ENCODE assay signal across 9 cellular contexts in genomic region chr21:37225440-37225839, GRCh38. TPM values are rescaled to one million over a fixed set of nuclear protein-coding genes. Genes with fewer than 3 reads are reported as not detected.
DNase-seq lines count a peak whose midpoint lies in the region; ATAC-seq, FAIRE-seq and TF ChIP-seq lines count a peak whose summit lies in the region.
"Had no signal": no experiment of that assay in that cellular context is flagged by ENCODE, and none has a peak within 500 bp of the region (broad histone marks: within the 10 kb centered on the region; RNA-seq: fewer than 3 reads in every experiment).

No MANE protein-coding gene starts in this region.

- peak overlapping the region; percentile 67 for H3K4me3 Mint-ChIP-seq in activated naive CD4-positive, alpha-beta T cell treated with anti-CD3 and anti-CD28 coated beads, Interleukin-2, amount 50 U/mL, for 24 hours

- peak overlapping the region; percentile 98 for H3K27ac Mint-ChIP-seq in activated naive CD4-positive, alpha-beta T cell treated with anti-CD3 and anti-CD28 coated beads, Interleukin-2, amount 50 U/mL, for 24 hours

- no peak for ATAC-seq in GM19035 (IDR thresholded peaks at IDR 0.05; ENCODE audit: unreplicated experiment)

- FAIRE-seq in GM12891 (lab: Jason Lieb, UNC) = peak; percentile 23

- H3K36me3 Mint-ChIP-seq in activated naive CD4-positive, alpha-beta T cell treated with anti-CD3 and anti-CD28 coated beads, Interleukin-2, amount 50 U/mL, for 24 hours = peaks cover 9% of the 10 kb centered on the region

- no peak for TF ChIP-seq POLR2A in GM12891 (IDR thresholded peaks at IDR 0.05; ENCODE audit: low read depth, low read length)

- DNase-seq in GM12891 (ENCODE audit: insufficient read length, low spot score) (no peak), retina (no peak), NCI-H128 (lab: John Stamatoyannopoulos, UW; ENCODE audit: unreplicated experiment) (no peak), HK-2 (ENCODE audit: unreplicated experiment) (no peak)
- peak; percentile 12 to 20 for DNase-seq in activated CD4-positive, alpha-beta T cell treated with anti-CD3 and anti-CD28 coated beads, Interleukin-2, amount 50 U/mL, for 4 hours
- DNase-seq in stimulated activated CD4-positive, alpha-beta T cell treated with anti-CD3 and anti-CD28 coated beads, Interleukin-4, amount 100 ng/mL, for 48 hours (ENCODE audit: low read depth in 2 of 2) = peak; percentile 29 to 31
- DNase-seq: Caco-2 had no signal

- H3K27me3 Mint-ChIP-seq in activated naive CD4-positive, alpha-beta T cell treated with anti-CD3 and anti-CD28 coated beads, Interleukin-2, amount 50 U/mL, for 24 hours = no peaks in the 10 kb centered on the region

- H3K4me1 Mint-ChIP-seq in activated naive CD4-positive, alpha-beta T cell treated with anti-CD3 and anti-CD28 coated beads, Interleukin-2, amount 50 U/mL, for 24 hours = peaks cover 47% of the 10 kb centered on the region

- no peaks in the 10 kb centered on the region for H3K9me3 Mint-ChIP-seq in activated naive CD4-positive, alpha-beta T cell treated with anti-CD3 and anti-CD28 coated beads, Interleukin-2, amount 50 U/mL, for 24 hours

TF ChIP-seq in GM12891, 5 proteins besides CTCF, POLR2A, EP300 and RAD21:
- TF ChIP-seq PAX5 (IDR thresholded peaks at IDR 0.05; ENCODE audit: insufficient read depth, low read length, severe bottlenecking) = no peak
- TF ChIP-seq POLR2AphosphoS5 (IDR thresholded peaks at IDR 0.05; ENCODE audit: low read depth, low read length) = no peak

RNA-seq across cellular contexts. Expression of gene VPS26C, which starts 41.7 kb away (rescaled TPM):
- polyA plus RNA-seq in GM12891 (2012; ENCODE audit: low read depth, missing spikeins) = 29.8 TPM

Comparison
In these comparisons a context has a peak if more than half of its experiments do, and no peak if none do; other contexts are left out.
1. DNase-seq: peak in activated CD4-positive, alpha-beta T cell treated with anti-CD3 and anti-CD28 coated beads, Interleukin-2, amount 50 U/mL, for 4 hours (2 of 2) and stimulated activated CD4-positive, alpha-beta T cell treated with anti-CD3 and anti-CD28 coated beads, Interleukin-4, amount 100 ng/mL, for 48 hours (2 of 2); none in GM12891 (single experiment), retina (single experiment), NCI-H128 (single experiment) and HK-2 (single experiment).